ENCODE assay signal across 12 cellular contexts in the genomic region with DNA sequence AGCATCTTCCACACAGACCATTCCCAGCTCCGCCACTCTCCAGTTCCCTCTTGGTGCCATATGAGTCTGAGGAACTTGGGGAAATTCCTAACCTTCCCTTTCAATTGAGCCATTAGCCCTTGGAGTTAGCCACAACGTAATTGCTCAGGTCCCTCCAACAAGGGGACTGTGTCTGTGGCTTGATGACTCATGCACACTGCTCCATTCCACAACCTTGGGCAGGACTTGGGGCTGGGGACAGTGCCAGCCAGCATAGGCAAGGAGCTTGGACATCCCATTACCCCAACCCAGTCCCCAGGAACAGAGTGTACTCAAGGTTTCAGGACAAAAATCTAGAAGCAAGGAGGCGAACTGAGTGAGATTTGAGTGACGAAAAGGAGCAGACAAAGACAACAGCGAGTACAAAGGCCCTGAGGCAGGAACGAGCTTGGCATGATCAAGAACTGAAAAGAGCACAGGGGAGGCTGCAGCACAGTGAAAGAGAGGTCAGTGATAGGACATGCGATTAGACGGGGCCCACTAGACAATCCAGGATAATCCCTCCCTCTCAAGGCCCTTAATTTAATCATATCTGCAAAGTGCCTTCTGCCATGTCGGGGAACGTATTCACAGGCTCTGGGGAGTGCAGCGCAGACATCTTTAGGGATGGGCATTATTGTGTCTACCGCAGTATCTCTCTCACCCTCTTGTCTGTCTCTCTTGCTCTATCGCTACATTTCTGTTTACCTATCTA. TPM values are rescaled to one million over a fixed set of nuclear protein-coding genes. Genes with fewer than 3 reads are reported as not detected.
DNase-seq lines count a peak whose midpoint lies in the region; ATAC-seq and TF ChIP-seq lines count a peak whose summit lies in the region.
"Had no signal": no experiment of that assay in that cellular context is flagged by ENCODE, and none has a peak within 500 bp of the region (broad histone marks: within the 10 kb centered on the region; RNA-seq: fewer than 3 reads in every experiment).

No MANE protein-coding gene starts in this region.

- TF ChIP-seq CTCF in right atrium auricular region (IDR thresholded peaks at IDR 0.05) (no peak), SK-N-SH (IDR thresholded peaks at IDR 0.05) (no peak), foreskin fibroblast (IDR thresholded peaks at IDR 0.05; ENCODE audit: low read depth, low read length) (no peak), testis (IDR thresholded peaks at IDR 0.05) (no peak)

- H3K36me3 ChIP-seq in right atrium auricular region (no peaks in the 10 kb centered on the region), SK-N-SH (replicated peaks in 1 of 2; ENCODE audit: control insufficient read depth in 1 of 2, insufficient read depth in 2 of 2, low read length in 1 of 2) (no peaks in the 10 kb centered on the region), testis (ENCODE audit: low read depth, missing control alignments) (no peaks in the 10 kb centered on the region)
- H3K36me3 ChIP-seq: cardiac muscle cell had no signal

- peak overlapping the region; percentile 13; the same call in 1 of the 2 replicates for H3K4me2 ChIP-seq in SK-N-SH

- no peak for TF ChIP-seq RAD21 in SK-N-SH (IDR thresholded peaks at IDR 0.05; ENCODE audit: low read length)

- H3K27ac ChIP-seq in right atrium auricular region = no peak overlapping the region
- peak overlapping the region; percentile 21 to 36; a peak in 2 of 4 replicates for H3K27ac ChIP-seq in SK-N-SH (ENCODE audit: low read depth in 2 of 2, low read length in 1 of 2)
- peak overlapping the region; percentile 13 to 27 for H3K27ac ChIP-seq in testis
- H3K27ac ChIP-seq: cardiac muscle cell, SK-N-MC had no signal

- H3K27me3 ChIP-seq in right atrium auricular region (no peaks in the 10 kb centered on the region), SK-N-SH (ENCODE audit: insufficient read depth) (no peaks in the 10 kb centered on the region), testis (no peaks in the 10 kb centered on the region)
- H3K27me3 ChIP-seq: cardiac muscle cell had no signal

- no peak for ATAC-seq in GM19463 (IDR thresholded peaks at IDR 0.05; ENCODE audit: unreplicated experiment)

- peaks cover 23% of the 10 kb centered on the region for H3F3A ChIP-seq in SK-N-SH (replicated peaks; ENCODE audit: insufficient read depth)

- CTCF ChIA-PET in SK-N-SH (lab: Yijun Ruan, JAX) = interaction anchor here (1.0 to 2.0 kb wide), 3 partner anchors 43 to 98 kb away, joined by 3 to 4 read pairs (median 3); partner anchors contain the start of gene CDKN2AIPNL

- H3K4me3 ChIP-seq in right atrium auricular region (no peak overlapping the region), SK-N-SH (ENCODE audit: low read depth in 2 of 2, low read length in 1 of 2) (no peak overlapping the region), foreskin fibroblast (ENCODE audit: low read depth in 1 of 2, low read length in 2 of 2) (no peak overlapping the region), testis (no peak overlapping the region)
- H3K4me3 ChIP-seq: cardiac muscle cell, SK-N-MC had no signal

- no peaks in the 10 kb centered on the region for H3K79me2 ChIP-seq in SK-N-SH (ENCODE audit: insufficient read depth)

- H3K9me3 ChIP-seq in right atrium auricular region (no peaks in the 10 kb centered on the region), SK-N-SH (no peaks in the 10 kb centered on the region), testis (no peaks in the 10 kb centered on the region)

- TF ChIP-seq EP300 in SK-N-SH (IDR thresholded peaks at IDR 0.05; ENCODE audit: borderline replicate concordance in 1 of 2, low read depth in 1 of 2, low read length in 1 of 2) = peak in 1 of 2 experiments; percentile 48; a peak in 1 of 4 replicates

- no peaks in the 10 kb centered on the region for H3K9me2 ChIP-seq in SK-N-SH

- peak; percentile 62 for DNase-seq in cardiac septum (ENCODE audit: low spot score)
- no peak for DNase-seq in right atrium auricular region (ENCODE audit: low spot score)
- peak; percentile 47 for DNase-seq in SK-N-SH
- peak; percentile 33 to 50 for DNase-seq in foreskin fibroblast
- DNase-seq in testis = no peak
- DNase-seq in GF-D8 (lab: John Stamatoyannopoulos, UW) = no peak
- no peak for DNase-seq in globus pallidus (ENCODE audit: low spot score)
- DNase-seq: NCI-H1694; stimulated activated CD4-positive, alpha-beta T cell treated with anti-CD3 and anti-CD28 coated beads, Interleukin-12 subunit alpha, Interleukin-12 subunit beta, amount 100 ng/mL, for 4 hours had no signal

- TF ChIP-seq POLR2A in testis (IDR thresholded peaks at IDR 0.05) = no peak

- WGBS in SK-N-SH (ENCODE audit: low lambda C conversion rate) = 78% methylated on average over 13 of the region's 13 CpGs
- 76 to 79% methylated on average over 13 of the region's 13 CpGs for WGBS in testis, 2 donors

- H2AFZ ChIP-seq in SK-N-SH (ENCODE audit: low read depth) = no peak overlapping the region

- intact Hi-C loops in cardiac septum (cut with DNase I) = loop anchor here (5.0 kb wide), 1 partner anchor 97 kb away; the partner anchor contains the start of gene CDKN2AIPNL
- intact Hi-C loops in testis (cut with DNase I; ENCODE audit: low total_unique reads) = no loop called here

- no peaks in the 10 kb centered on the region for H4K20me1 ChIP-seq in SK-N-SH (ENCODE audit: insufficient read depth)

- H3K9ac ChIP-seq in SK-N-SH = no peak overlapping the region

- POLR2A ChIA-PET in SK-N-SH (lab: Yijun Ruan, JAX) = interaction anchor here (0.9 kb wide), 1 partner anchor 17 kb away, joined by 3 read pairs; no protein-coding TSS in a partner anchor

- H3K4me1 ChIP-seq in right atrium auricular region (peaks cover 0 to 50% of the 10 kb centered on the region in 2 donors), SK-N-SH (ENCODE audit: control insufficient read depth in 1 of 2, insufficient read depth in 2 of 2, low read depth in 1 of 2, low read length in 1 of 2) (peaks cover 37 to 38% of the 10 kb centered on the region in 2 experiments; a peak in 3 of 4 replicates), testis (peaks cover 35% of the 10 kb centered on the region)

TF ChIP-seq in SK-N-SH, 30 proteins besides CTCF, POLR2A, EP300 and RAD21:
- TF ChIP-seq SMC3 (IDR thresholded peaks at IDR 0.05; ENCODE audit: low read depth, low read length) (no peak), FOSL2 (IDR thresholded peaks at IDR 0.05; ENCODE audit: borderline replicate concordance, low read depth) (peak; percentile 55; the same call in 1 of the 2 replicates), REST (IDR thresholded peaks at IDR 0.05; ENCODE audit: low read depth, low read length) (no peak), SIN3A (IDR thresholded peaks at IDR 0.05; ENCODE audit: borderline replicate concordance, low read depth, low read length) (no peak), TAF1 (IDR thresholded peaks at IDR 0.05; ENCODE audit: borderline replicate concordance, low read depth, low read length) (no peak), POLR2AphosphoS5 (IDR thresholded peaks at IDR 0.05; ENCODE audit: low read depth, low read length) (no peak), NFIC (IDR thresholded peaks at IDR 0.05; ENCODE audit: borderline replicate concordance) (no peak), GABPA (IDR thresholded peaks at IDR 0.05; ENCODE audit: low read depth) (no peak), JUND (IDR thresholded peaks at IDR 0.05) (peak; percentile 48), TCF12 (IDR thresholded peaks at IDR 0.05) (peak; percentile 45; the same call in 1 of the 2 replicates), GATA2 (CRISPR knock-in tag; IDR thresholded peaks at IDR 0.05) (peak; percentile 22; the same call in 1 of the 2 replicates)
- TF ChIP-seq, protein P1, sequence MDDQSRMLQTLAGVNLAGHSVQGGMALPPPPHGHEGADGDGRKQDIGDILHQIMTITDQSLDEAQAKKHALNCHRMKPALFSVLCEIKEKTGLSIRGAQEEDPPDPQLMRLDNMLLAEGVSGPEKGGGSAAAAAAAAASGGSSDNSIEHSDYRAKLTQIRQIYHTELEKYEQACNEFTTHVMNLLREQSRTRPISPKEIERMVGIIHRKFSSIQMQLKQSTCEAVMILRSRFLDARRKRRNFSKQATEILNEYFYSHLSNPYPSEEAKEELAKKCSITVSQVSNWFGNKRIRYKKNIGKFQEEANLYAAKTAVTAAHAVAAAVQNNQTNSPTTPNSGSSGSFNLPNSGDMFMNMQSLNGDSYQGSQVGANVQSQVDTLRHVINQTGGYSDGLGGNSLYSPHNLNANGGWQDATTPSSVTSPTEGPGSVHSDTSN (IDR thresholded peaks at IDR 0.05) = no peak
TF ChIP-seq in SK-N-SH: peak in this region for 4.

RNA-seq across cellular contexts. Expression of gene JADE2, which starts 16.0 kb away (rescaled TPM):
- total RNA-seq in cardiac septum (25.7 TPM), right atrium auricular region (10 to 100 TPM; 37.5 to 47.6 TPM), testis (10 to 100 TPM; 54.5 to 67.2 TPM)
- polyA plus RNA-seq in SK-N-SH (2012; rRNA removed) (25.7 and 26.5 TPM in 2 replicates), testis (ENCODE audit: insufficient read depth, low read depth, low replicate concordance) (26.0 TPM)
- 10.2 and 17.2 TPM in 2 replicates for polyA plus RNA-seq in SK-N-SH (2012; cell fraction: cytosol; rRNA removed)
- polyA plus RNA-seq in SK-N-SH (2012; cell fraction: nucleus; rRNA removed) = 27.7 and 28.0 TPM in 2 replicates

Comparison
In these comparisons a context has a peak if more than half of its experiments do, and no peak if none do; other contexts are left out.
1. DNase-seq: peak in cardiac septum (single experiment), SK-N-SH (single experiment) and foreskin fibroblast (2 of 2); none in right atrium auricular region (single experiment), testis (single experiment), GF-D8 (single experiment) and globus pallidus (single experiment).
2. H3K27ac ChIP-seq: peak in SK-N-SH (2 of 2) and testis (2 of 2); none in right atrium auricular region (0 of 2).